In the genomic region with DNA sequence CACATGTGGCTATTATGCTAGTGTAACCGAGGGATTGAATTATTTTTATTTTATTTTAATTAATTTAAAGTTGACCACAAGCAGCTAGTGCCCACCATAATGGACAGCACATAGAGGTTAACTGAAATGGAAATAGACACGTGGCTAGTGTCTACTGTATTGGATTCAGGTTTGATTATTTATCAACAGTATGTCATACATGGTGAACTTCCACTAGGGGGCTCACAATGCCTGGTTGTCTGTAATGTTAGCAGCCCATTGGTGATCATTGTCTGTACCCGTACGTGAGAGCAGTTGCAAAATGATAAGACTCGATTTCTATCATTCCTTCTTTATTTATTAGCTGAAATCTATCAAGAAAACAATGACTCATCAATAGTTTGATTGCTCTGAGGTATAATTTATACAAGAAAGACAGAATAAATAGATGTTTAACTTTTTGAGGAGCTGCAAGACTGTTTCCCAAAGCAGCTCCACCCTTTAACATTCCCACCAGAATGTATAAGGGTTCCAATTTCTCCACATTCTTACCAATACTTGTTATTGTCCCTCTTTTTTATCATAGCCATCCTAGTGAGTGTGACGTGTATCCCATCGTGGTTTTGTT, we compare ENCODE assay signal across 1 cellular context.
TF ChIP-seq lines count a peak whose summit lies in the region.

No MANE protein-coding gene starts in this region.

TF ChIP-seq in HepG2, 621 proteins besides CTCF, POLR2A, EP300 and RAD21 (continued from another document and continues in another):
- TF ChIP-seq, protein P1, sequence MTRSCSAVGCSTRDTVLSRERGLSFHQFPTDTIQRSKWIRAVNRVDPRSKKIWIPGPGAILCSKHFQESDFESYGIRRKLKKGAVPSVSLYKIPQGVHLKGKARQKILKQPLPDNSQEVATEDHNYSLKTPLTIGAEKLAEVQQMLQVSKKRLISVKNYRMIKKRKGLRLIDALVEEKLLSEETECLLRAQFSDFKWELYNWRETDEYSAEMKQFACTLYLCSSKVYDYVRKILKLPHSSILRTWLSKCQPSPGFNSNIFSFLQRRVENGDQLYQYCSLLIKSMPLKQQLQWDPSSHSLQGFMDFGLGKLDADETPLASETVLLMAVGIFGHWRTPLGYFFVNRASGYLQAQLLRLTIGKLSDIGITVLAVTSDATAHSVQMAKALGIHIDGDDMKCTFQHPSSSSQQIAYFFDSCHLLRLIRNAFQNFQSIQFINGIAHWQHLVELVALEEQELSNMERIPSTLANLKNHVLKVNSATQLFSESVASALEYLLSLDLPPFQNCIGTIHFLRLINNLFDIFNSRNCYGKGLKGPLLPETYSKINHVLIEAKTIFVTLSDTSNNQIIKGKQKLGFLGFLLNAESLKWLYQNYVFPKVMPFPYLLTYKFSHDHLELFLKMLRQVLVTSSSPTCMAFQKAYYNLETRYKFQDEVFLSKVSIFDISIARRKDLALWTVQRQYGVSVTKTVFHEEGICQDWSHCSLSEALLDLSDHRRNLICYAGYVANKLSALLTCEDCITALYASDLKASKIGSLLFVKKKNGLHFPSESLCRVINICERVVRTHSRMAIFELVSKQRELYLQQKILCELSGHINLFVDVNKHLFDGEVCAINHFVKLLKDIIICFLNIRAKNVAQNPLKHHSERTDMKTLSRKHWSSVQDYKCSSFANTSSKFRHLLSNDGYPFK (CRISPR knock-in tag; IDR thresholded peaks at IDR 0.05; ENCODE audit: borderline replicate concordance): no peak
- TF ChIP-seq, protein P2, sequence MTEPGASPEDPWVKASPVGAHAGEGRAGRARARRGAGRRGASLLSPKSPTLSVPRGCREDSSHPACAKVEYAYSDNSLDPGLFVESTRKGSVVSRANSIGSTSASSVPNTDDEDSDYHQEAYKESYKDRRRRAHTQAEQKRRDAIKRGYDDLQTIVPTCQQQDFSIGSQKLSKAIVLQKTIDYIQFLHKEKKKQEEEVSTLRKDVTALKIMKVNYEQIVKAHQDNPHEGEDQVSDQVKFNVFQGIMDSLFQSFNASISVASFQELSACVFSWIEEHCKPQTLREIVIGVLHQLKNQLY (CRISPR knock-in tag; IDR thresholded peaks at IDR 0.05): no peak
- TF ChIP-seq, protein P3, sequence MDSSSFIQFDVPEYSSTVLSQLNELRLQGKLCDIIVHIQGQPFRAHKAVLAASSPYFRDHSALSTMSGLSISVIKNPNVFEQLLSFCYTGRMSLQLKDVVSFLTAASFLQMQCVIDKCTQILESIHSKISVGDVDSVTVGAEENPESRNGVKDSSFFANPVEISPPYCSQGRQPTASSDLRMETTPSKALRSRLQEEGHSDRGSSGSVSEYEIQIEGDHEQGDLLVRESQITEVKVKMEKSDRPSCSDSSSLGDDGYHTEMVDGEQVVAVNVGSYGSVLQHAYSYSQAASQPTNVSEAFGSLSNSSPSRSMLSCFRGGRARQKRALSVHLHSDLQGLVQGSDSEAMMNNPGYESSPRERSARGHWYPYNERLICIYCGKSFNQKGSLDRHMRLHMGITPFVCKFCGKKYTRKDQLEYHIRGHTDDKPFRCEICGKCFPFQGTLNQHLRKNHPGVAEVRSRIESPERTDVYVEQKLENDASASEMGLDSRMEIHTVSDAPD (CRISPR knock-in tag; IDR thresholded peaks at IDR 0.05): no peak
- TF ChIP-seq SAP130 (CRISPR knock-in tag; IDR thresholded peaks at IDR 0.05; ENCODE audit: low read depth) (0 out of 2 replicates have a peak, but pooled peaks have one; percentile 20), SP140L (CRISPR knock-in tag; IDR thresholded peaks at IDR 0.05; ENCODE audit: borderline replicate concordance) (no peak), CHD4 (IDR thresholded peaks at IDR 0.05; ENCODE audit: borderline replicate concordance, low read length) (no peak), BRD4 (CRISPR knock-in tag; IDR thresholded peaks at IDR 0.05) (no peak), STAG1 (CRISPR knock-in tag; IDR thresholded peaks at IDR 0.05) (peak; percentile 82), TSC22D2 (CRISPR knock-in tag; IDR thresholded peaks at IDR 0.05; ENCODE audit: borderline replicate concordance) (no peak), MYNN (CRISPR knock-in tag; IDR thresholded peaks at IDR 0.05; ENCODE audit: low read depth) (no peak), NFE2L2 (IDR thresholded peaks at IDR 0.05; ENCODE audit: low read length) (peak; percentile 73), ZSCAN12 (CRISPR knock-in tag; IDR thresholded peaks at IDR 0.05) (no peak), ZBTB42 (CRISPR knock-in tag; IDR thresholded peaks at IDR 0.05) (no peak), PHF8 (CRISPR knock-in tag; IDR thresholded peaks at IDR 0.05) (no peak), RFXANK (CRISPR knock-in tag; IDR thresholded peaks at IDR 0.05) (no peak), TBX3 (IDR thresholded peaks at IDR 0.05; ENCODE audit: borderline replicate concordance) (no peak), ZNF225 (CRISPR knock-in tag; IDR thresholded peaks at IDR 0.05) (no peak), ZNF564 (CRISPR knock-in tag; IDR thresholded peaks at IDR 0.05) (no peak), CREB1 (IDR thresholded peaks at IDR 0.05) (peak; percentile 38; the same call in 1 of the 2 replicates), CREB1 (CRISPR knock-in tag; IDR thresholded peaks at IDR 0.05) (0 out of 2 replicates have a peak, but pooled peaks have one; percentile 34), SOX6 (IDR thresholded peaks at IDR 0.05) (no peak), SOX6 (CRISPR knock-in tag; IDR thresholded peaks at IDR 0.05) (no peak), ZNF775 (CRISPR knock-in tag; IDR thresholded peaks at IDR 0.05; ENCODE audit: borderline replicate concordance) (no peak), RFX1 (IDR thresholded peaks at IDR 0.05) (no peak), HHEX (CRISPR knock-in tag; IDR thresholded peaks at IDR 0.05) (no peak), SMAD1 (CRISPR knock-in tag; IDR thresholded peaks at IDR 0.05; ENCODE audit: borderline replicate concordance, low read depth) (no peak), EZH2 (conservative IDR thresholded peaks at IDR 0.05; ENCODE audit: low read depth, low read length) (no peak), ZNF670 (CRISPR knock-in tag; IDR thresholded peaks at IDR 0.05; ENCODE audit: borderline replicate concordance) (no peak), ZNF569 (CRISPR knock-in tag; IDR thresholded peaks at IDR 0.05; ENCODE audit: borderline replicate concordance) (no peak), FOSL1 (CRISPR knock-in tag; IDR thresholded peaks at IDR 0.05; ENCODE audit: borderline replicate concordance) (no peak), SOX13 (IDR thresholded peaks at IDR 0.05) (no peak), SOX13 (CRISPR knock-in tag; conservative IDR thresholded peaks at IDR 0.05 in 1 of 2, IDR thresholded peaks at IDR 0.05 in 1 of 2) (no peak), ZNF207 (IDR thresholded peaks at IDR 0.05; ENCODE audit: borderline replicate concordance) (no peak), TGIF2 (CRISPR knock-in tag; IDR thresholded peaks at IDR 0.05) (no peak), REL (CRISPR knock-in tag; conservative IDR thresholded peaks at IDR 0.05) (no peak), ZNF326 (CRISPR knock-in tag; IDR thresholded peaks at IDR 0.05; ENCODE audit: borderline replicate concordance) (no peak), ZNF331 (CRISPR knock-in tag; IDR thresholded peaks at IDR 0.05) (no peak), ZSCAN29 (CRISPR knock-in tag; conservative IDR thresholded peaks at IDR 0.05) (no peak), ZNF891 (CRISPR knock-in tag; IDR thresholded peaks at IDR 0.05) (no peak), FOSL2 (CRISPR knock-in tag; IDR thresholded peaks at IDR 0.05) (no peak), KLF9 (CRISPR knock-in tag; IDR thresholded peaks at IDR 0.05; ENCODE audit: low read depth) (no peak), ZNF543 (CRISPR knock-in tag; IDR thresholded peaks at IDR 0.05) (no peak), HOXD1 (CRISPR knock-in tag; IDR thresholded peaks at IDR 0.05) (no peak), GABPB1 (CRISPR knock-in tag; IDR thresholded peaks at IDR 0.05) (no peak)
- TF ChIP-seq, protein P4, sequence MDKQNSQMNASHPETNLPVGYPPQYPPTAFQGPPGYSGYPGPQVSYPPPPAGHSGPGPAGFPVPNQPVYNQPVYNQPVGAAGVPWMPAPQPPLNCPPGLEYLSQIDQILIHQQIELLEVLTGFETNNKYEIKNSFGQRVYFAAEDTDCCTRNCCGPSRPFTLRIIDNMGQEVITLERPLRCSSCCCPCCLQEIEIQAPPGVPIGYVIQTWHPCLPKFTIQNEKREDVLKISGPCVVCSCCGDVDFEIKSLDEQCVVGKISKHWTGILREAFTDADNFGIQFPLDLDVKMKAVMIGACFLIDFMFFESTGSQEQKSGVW (CRISPR knock-in tag; IDR thresholded peaks at IDR 0.05; ENCODE audit: borderline replicate concordance): no peak
- TF ChIP-seq, protein P5, sequence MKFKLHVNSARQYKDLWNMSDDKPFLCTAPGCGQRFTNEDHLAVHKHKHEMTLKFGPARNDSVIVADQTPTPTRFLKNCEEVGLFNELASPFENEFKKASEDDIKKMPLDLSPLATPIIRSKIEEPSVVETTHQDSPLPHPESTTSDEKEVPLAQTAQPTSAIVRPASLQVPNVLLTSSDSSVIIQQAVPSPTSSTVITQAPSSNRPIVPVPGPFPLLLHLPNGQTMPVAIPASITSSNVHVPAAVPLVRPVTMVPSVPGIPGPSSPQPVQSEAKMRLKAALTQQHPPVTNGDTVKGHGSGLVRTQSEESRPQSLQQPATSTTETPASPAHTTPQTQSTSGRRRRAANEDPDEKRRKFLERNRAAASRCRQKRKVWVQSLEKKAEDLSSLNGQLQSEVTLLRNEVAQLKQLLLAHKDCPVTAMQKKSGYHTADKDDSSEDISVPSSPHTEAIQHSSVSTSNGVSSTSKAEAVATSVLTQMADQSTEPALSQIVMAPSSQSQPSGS (CRISPR knock-in tag; IDR thresholded peaks at IDR 0.05): no peak
- TF ChIP-seq, protein P6, sequence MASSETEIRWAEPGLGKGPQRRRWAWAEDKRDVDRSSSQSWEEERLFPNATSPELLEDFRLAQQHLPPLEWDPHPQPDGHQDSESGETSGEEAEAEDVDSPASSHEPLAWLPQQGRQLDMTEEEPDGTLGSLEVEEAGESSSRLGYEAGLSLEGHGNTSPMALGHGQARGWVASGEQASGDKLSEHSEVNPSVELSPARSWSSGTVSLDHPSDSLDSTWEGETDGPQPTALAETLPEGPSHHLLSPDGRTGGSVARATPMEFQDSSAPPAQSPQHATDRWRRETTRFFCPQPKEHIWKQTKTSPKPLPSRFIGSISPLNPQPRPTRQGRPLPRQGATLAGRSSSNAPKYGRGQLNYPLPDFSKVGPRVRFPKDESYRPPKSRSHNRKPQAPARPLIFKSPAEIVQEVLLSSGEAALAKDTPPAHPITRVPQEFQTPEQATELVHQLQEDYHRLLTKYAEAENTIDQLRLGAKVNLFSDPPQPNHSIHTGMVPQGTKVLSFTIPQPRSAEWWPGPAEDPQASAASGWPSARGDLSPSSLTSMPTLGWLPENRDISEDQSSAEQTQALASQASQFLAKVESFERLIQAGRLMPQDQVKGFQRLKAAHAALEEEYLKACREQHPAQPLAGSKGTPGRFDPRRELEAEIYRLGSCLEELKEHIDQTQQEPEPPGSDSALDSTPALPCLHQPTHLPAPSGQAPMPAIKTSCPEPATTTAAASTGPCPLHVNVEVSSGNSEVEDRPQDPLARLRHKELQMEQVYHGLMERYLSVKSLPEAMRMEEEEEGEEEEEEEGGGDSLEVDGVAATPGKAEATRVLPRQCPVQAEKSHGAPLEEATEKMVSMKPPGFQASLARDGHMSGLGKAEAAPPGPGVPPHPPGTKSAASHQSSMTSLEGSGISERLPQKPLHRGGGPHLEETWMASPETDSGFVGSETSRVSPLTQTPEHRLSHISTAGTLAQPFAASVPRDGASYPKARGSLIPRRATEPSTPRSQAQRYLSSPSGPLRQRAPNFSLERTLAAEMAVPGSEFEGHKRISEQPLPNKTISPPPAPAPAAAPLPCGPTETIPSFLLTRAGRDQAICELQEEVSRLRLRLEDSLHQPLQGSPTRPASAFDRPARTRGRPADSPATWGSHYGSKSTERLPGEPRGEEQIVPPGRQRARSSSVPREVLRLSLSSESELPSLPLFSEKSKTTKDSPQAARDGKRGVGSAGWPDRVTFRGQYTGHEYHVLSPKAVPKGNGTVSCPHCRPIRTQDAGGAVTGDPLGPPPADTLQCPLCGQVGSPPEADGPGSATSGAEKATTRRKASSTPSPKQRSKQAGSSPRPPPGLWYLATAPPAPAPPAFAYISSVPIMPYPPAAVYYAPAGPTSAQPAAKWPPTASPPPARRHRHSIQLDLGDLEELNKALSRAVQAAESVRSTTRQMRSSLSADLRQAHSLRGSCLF (CRISPR knock-in tag; IDR thresholded peaks at IDR 0.05; ENCODE audit: borderline replicate concordance): no peak
- TF ChIP-seq, protein P7, sequence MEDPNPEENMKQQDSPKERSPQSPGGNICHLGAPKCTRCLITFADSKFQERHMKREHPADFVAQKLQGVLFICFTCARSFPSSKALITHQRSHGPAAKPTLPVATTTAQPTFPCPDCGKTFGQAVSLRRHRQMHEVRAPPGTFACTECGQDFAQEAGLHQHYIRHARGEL (CRISPR knock-in tag; IDR thresholded peaks at IDR 0.05): no peak
- TF ChIP-seq, protein P8, sequence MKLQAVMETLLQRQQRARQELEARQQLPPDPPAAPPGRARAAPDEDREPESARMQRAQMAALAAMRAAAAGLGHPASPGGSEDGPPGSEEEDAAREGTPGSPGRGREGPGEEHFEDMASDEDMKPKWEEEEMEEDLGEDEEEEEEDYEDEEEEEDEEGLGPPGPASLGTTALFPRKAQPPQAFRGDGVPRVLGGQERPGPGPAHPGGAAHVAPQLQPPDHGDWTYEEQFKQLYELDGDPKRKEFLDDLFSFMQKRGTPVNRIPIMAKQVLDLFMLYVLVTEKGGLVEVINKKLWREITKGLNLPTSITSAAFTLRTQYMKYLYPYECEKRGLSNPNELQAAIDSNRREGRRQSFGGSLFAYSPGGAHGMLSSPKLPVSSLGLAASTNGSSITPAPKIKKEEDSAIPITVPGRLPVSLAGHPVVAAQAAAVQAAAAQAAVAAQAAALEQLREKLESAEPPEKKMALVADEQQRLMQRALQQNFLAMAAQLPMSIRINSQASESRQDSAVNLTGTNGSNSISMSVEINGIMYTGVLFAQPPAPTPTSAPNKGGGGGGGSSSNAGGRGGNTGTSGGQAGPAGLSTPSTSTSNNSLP (IDR thresholded peaks at IDR 0.05; ENCODE audit: low read depth, low read length): peak; percentile 89
- TF ChIP-seq, protein P9, sequence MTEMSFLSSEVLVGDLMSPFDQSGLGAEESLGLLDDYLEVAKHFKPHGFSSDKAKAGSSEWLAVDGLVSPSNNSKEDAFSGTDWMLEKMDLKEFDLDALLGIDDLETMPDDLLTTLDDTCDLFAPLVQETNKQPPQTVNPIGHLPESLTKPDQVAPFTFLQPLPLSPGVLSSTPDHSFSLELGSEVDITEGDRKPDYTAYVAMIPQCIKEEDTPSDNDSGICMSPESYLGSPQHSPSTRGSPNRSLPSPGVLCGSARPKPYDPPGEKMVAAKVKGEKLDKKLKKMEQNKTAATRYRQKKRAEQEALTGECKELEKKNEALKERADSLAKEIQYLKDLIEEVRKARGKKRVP (CRISPR knock-in tag; IDR thresholded peaks at IDR 0.05): no peak
